ENCODE assay signal across 12 cellular contexts in the genomic region with DNA sequence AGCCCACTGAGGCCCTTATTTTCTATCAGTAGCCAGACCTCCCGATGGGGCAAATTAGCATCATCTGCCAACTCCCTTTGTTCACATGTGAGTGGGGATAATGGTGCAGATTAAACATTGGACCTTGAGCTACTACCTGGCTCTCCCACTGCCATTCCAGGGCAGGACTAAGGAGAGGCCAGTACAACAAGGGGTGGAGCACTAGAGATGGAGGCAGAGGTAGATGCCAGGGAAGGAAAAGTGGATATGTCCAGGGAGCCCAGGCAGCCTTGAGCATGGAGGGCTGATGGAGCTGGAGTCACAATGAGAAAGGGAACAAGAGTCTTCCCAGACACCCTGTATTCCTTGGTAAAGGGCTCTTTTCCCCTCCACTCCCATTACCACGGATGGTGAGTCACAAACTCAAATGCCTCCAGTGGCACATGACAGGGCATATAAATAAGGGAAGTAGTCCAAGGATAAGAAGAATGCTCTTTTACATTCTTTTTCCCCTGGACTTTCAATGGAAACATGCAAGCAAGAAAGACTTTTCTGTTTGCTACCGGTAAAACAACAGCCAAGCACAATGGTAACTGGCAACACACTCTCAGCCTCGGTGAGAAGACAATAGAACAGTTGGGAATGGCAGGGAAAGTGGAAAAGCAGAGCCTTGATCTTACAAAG. TPM values are rescaled to one million over a fixed set of nuclear protein-coding genes. Genes with fewer than 3 reads are reported as not detected.
DNase-seq lines count a peak whose midpoint lies in the region; ATAC-seq, FAIRE-seq and TF ChIP-seq lines count a peak whose summit lies in the region.
"Had no signal": no experiment of that assay in that cellular context is flagged by ENCODE, and none has a peak within 500 bp of the region (broad histone marks: within the 10 kb centered on the region; RNA-seq: fewer than 3 reads in every experiment).

No MANE protein-coding gene starts in this region.

- H3K9me1 ChIP-seq in keratinocyte (ENCODE audit: control insufficient read depth, extremely low read depth, insufficient read depth, low read length), result no peaks in the 10 kb centered on the region

- H3K4me3 ChIP-seq in keratinocyte (ENCODE audit: control insufficient read depth in 2 of 3, extremely low read depth in 1 of 3, insufficient read depth in 2 of 3, low read depth in 1 of 3, low read length in 3 of 3) (no peak overlapping the region), thoracic aorta (no peak overlapping the region)
- H3K4me3 ChIP-seq: skin epidermis, uterus had no signal

- H3K9me3 ChIP-seq in keratinocyte (ENCODE audit: control insufficient read depth, low read depth, low read length) (no peaks in the 10 kb centered on the region), thoracic aorta (no peaks in the 10 kb centered on the region)
- H3K9me3 ChIP-seq: uterus had no signal

- no peaks in the 10 kb centered on the region for H4K20me1 ChIP-seq in keratinocyte (ENCODE audit: control insufficient read depth, extremely low read depth, insufficient read depth, low read length)

- no peaks in the 10 kb centered on the region for H3K27me3 Mint-ChIP-seq in activated naive CD8-positive, alpha-beta T cell
- H3K27me3 Mint-ChIP-seq in activated naive CD8-positive, alpha-beta T cell treated with anti-CD3 and anti-CD28 coated beads for 36 hours, result no peaks in the 10 kb centered on the region

- H3K36me3 Mint-ChIP-seq in activated naive CD8-positive, alpha-beta T cell, result peaks cover 16% of the 10 kb centered on the region
- peaks cover 26% of the 10 kb centered on the region for H3K36me3 Mint-ChIP-seq in activated naive CD8-positive, alpha-beta T cell treated with anti-CD3 and anti-CD28 coated beads for 36 hours

- H3K27ac ChIP-seq in keratinocyte (ENCODE audit: control insufficient read depth, insufficient read depth, low read length), result no peak overlapping the region
- no peak overlapping the region for H3K27ac ChIP-seq in thoracic aorta
- H3K27ac ChIP-seq: uterus had no signal

- H3K27me3 ChIP-seq in keratinocyte (ENCODE audit: control insufficient read depth, extremely low read depth, insufficient read depth, low read length) (no peaks in the 10 kb centered on the region), thoracic aorta (replicated peaks; ENCODE audit: insufficient read depth) (no peaks in the 10 kb centered on the region)
- H3K27me3 ChIP-seq: uterus had no signal

- DNase-seq in activated naive CD8-positive, alpha-beta T cell treated with anti-CD3 and anti-CD28 coated beads for 36 hours, result no peak
- DNase-seq in astrocyte of the hippocampus (ENCODE audit: low read depth, low spot score) (peak; percentile 84), keratinocyte (ENCODE audit: low read depth, low spot score) (no peak), thoracic aorta (ENCODE audit: low spot score) (no peak)
- DNase-seq: activated CD8-positive, alpha-beta memory T cell treated with anti-CD3 and anti-CD28 coated beads for 24 hours; NCI-H526 treated with DMSO at 0.1 percent for 48 hours; uterus had no signal

- H2AFZ ChIP-seq in keratinocyte (ENCODE audit: control insufficient read depth, low read length), result no peak overlapping the region

- no peaks in the 10 kb centered on the region for H3K79me2 ChIP-seq in keratinocyte (ENCODE audit: control insufficient read depth, insufficient read depth, low read length)

- peaks cover 31% of the 10 kb centered on the region for H3K4me1 Mint-ChIP-seq in activated naive CD8-positive, alpha-beta T cell (ENCODE audit: low read depth)
- peaks cover 22% of the 10 kb centered on the region for H3K4me1 Mint-ChIP-seq in activated naive CD8-positive, alpha-beta T cell treated with anti-CD3 and anti-CD28 coated beads for 36 hours

- peaks cover 5 to 13% of the 10 kb centered on the region in 2 experiments for H3K36me3 ChIP-seq in keratinocyte (ENCODE audit: control insufficient read depth in 2 of 2, extremely low read depth in 1 of 2, insufficient read depth in 2 of 2, low read length in 2 of 2)
- H3K36me3 ChIP-seq in thoracic aorta, result peaks cover 11% of the 10 kb centered on the region
- H3K36me3 ChIP-seq: uterus had no signal

- peak overlapping the region; percentile 73 for H3K27ac Mint-ChIP-seq in activated naive CD8-positive, alpha-beta T cell
- H3K27ac Mint-ChIP-seq in activated naive CD8-positive, alpha-beta T cell treated with anti-CD3 and anti-CD28 coated beads for 36 hours, result no peak overlapping the region

- FAIRE-seq in keratinocyte (lab: Jason Lieb, UNC), result peak; percentile 43

- H3K4me2 ChIP-seq in keratinocyte (ENCODE audit: control insufficient read depth, extremely low read depth, insufficient read depth, low read depth, low read length), result no peak overlapping the region

- H3K9me3 Mint-ChIP-seq in activated naive CD8-positive, alpha-beta T cell (ENCODE audit: low read depth), result no peaks in the 10 kb centered on the region
- H3K9me3 Mint-ChIP-seq in activated naive CD8-positive, alpha-beta T cell treated with anti-CD3 and anti-CD28 coated beads for 36 hours, result no peaks in the 10 kb centered on the region

- dilution Hi-C loops in keratinocyte (cut with MboI; ENCODE audit: extremely low pct_ligation_motif_present, low sequenced_read_pairs), result no loop called here

- H3K9ac ChIP-seq in keratinocyte (ENCODE audit: control insufficient read depth, extremely low read depth, insufficient read depth, low read length), result no peak overlapping the region

- H3K4me1 ChIP-seq in keratinocyte (ENCODE audit: control insufficient read depth, extremely low read depth, insufficient read depth, low read length) (peaks cover 6% of the 10 kb centered on the region), thoracic aorta (ENCODE audit: control insufficient read depth in 1 of 2, low read depth in 2 of 2) (no peaks in the 10 kb centered on the region)
- H3K4me1 ChIP-seq: uterus had no signal

- H3K4me3 Mint-ChIP-seq in activated naive CD8-positive, alpha-beta T cell, result no peak overlapping the region
- H3K4me3 Mint-ChIP-seq in activated naive CD8-positive, alpha-beta T cell treated with anti-CD3 and anti-CD28 coated beads for 36 hours, result no peak overlapping the region

- TF ChIP-seq CTCF in keratinocyte (optimal IDR thresholded peaks at IDR 0.05 in 1 of 3, IDR thresholded peaks at IDR 0.05 in 1 of 3, conservative IDR thresholded peaks at IDR 0.05 in 1 of 3; ENCODE audit: extremely low read depth in 1 of 3, insufficient read depth in 2 of 3, low read length in 3 of 3), result no peak
- no peak for TF ChIP-seq CTCF in thoracic aorta (IDR thresholded peaks at IDR 0.05)

- ATAC-seq in thoracic aorta (ENCODE audit: insufficient number of reproducible peaks, low FRiP score, low read depth) (peak; percentile 28), GM21381 (IDR thresholded peaks at IDR 0.05; ENCODE audit: unreplicated experiment) (no peak), HG02938 (IDR thresholded peaks at IDR 0.05; ENCODE audit: unreplicated experiment) (no peak), HG02981 (IDR thresholded peaks at IDR 0.05; ENCODE audit: unreplicated experiment) (no peak)

RNA-seq across cellular contexts. Expression of a gene that starts 16.8 kb away (rescaled TPM):
- total RNA-seq in activated naive CD8-positive, alpha-beta T cell treated with anti-CD3 and anti-CD28 coated beads for 36 hours, result 100 to 1,000 TPM in 1 of 2 experiments, 10 to 100 TPM in 1; 92.1 to 101 TPM
- 29.7 to 56.2 TPM (median 34.9 TPM) in 3 replicates for polyA plus RNA-seq in keratinocyte
- polyA plus RNA-seq in keratinocyte (2011; ENCODE audit: low read depth), result 6.2 TPM
- 15.2 and 20.2 TPM in 2 replicates for polyA plus RNA-seq in keratinocyte (2011; cell fraction: cytosol; rRNA removed)
- polyA plus RNA-seq in keratinocyte (2011; cell fraction: nucleus; rRNA removed), result 46.4 and 48.0 TPM in 2 replicates
- polyA plus RNA-seq in keratinocyte (2012; ENCODE audit: low replicate concordance), result 5.8 and 32.4 TPM in 2 replicates
- polyA minus RNA-seq in keratinocyte, result 42.8 to 97.6 TPM (median 66.8 TPM) in 3 replicates
- 15.5 TPM for polyA minus RNA-seq in keratinocyte (2011; cell fraction: cytosol; rRNA and poly(A)+ RNA removed)
- polyA minus RNA-seq in keratinocyte (2011; cell fraction: nucleus; rRNA and poly(A)+ RNA removed), result 24.8 and 55.7 TPM in 2 replicates
- 10 to 100 TPM; 24.9 to 52.8 TPM for total RNA-seq in thoracic aorta
